8 cellular contexts compared by ENCODE assay signal in the genomic region with DNA sequence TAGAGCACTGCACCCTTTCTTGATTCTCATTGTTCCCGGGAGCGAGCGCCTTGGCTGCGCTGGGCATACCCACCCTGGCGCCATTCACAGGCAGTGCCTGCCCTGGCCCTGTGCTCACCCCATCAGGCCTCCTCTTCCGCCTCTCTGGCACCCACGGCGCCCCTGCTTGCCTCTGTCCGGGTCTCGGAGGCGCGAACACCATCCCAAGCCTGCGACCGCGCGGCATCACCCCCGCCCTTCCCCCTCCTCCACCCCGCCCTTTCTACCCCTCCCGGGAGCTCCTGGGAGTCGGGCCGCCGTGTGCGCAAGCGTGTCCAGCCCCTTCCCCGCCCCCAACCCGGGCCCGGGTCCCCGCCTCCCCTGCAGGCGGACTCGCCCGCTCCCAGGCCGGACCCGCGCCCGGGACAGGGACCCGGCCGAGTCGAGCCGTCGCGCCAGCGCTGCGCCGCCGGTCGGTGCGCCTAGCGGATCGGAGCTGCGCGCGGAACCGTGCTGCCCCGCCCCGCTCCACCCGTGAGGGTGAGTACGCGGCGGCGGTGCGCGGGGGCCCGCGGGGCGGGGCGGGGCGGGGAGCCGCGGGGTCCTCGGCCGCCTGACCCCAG. TPM values are rescaled to one million over a fixed set of nuclear protein-coding genes. Genes with fewer than 3 reads are reported as not detected.
DNase-seq lines count a peak whose midpoint lies in the region; ATAC-seq and TF ChIP-seq lines count a peak whose summit lies in the region.

A gene with protein sequence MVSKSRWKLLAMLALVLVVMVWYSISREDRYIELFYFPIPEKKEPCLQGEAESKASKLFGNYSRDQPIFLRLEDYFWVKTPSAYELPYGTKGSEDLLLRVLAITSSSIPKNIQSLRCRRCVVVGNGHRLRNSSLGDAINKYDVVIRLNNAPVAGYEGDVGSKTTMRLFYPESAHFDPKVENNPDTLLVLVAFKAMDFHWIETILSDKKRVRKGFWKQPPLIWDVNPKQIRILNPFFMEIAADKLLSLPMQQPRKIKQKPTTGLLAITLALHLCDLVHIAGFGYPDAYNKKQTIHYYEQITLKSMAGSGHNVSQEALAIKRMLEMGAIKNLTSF (plus strand): TSS at position 363 of the 602 bp plus-strand sequence. CDS start 50,470 bp downstream, outside the sequence.

- H3K4me2 ChIP-seq in IMR-90 (ENCODE audit: low read depth, low read length) (peak within 1 kb of the TSS; percentile 92), trophoblast cell (ENCODE audit: low read length) (peak within 1 kb of the TSS; percentile 97)

- peak within 1 kb of the TSS; percentile 94 for H3K4me3 ChIP-seq in IMR-90 (ENCODE audit: insufficient read depth, low read depth, low read length)
- H3K4me3 ChIP-seq in SK-N-MC = peak within 1 kb of the TSS; percentile 98
- H3K4me3 ChIP-seq in trophoblast cell (ENCODE audit: low read depth, low read length) = peak within 1 kb of the TSS; percentile 90
- peak within 1 kb of the TSS; percentile 44 to 81 (median 60) for H3K4me3 ChIP-seq in tibial nerve

- peaks cover 10% of the 10 kb centered on the region for H3K79me2 ChIP-seq in trophoblast cell (ENCODE audit: control insufficient read depth, insufficient read depth, low read length, poor library complexity)

- H3K14ac ChIP-seq in IMR-90 (replicated peaks; ENCODE audit: low read depth, low read length) (peak within 1 kb of the TSS; percentile 98), trophoblast cell (ENCODE audit: low read length) (peak within 1 kb of the TSS; percentile 91)

- H3K27me3 ChIP-seq in IMR-90 (ENCODE audit: control insufficient read depth, insufficient read depth, low read length) (no peaks in the 10 kb centered on the region), trophoblast cell (ENCODE audit: insufficient read depth, low read length) (no peaks in the 10 kb centered on the region), tibial nerve (no peaks in the 10 kb centered on the region)

- peak within 1 kb of the TSS; percentile 98 for H3K4ac ChIP-seq in IMR-90 (ENCODE audit: low read depth, low read length)
- peak within 1 kb of the TSS; percentile 12 for H3K4ac ChIP-seq in trophoblast cell (ENCODE audit: low read depth, low read length)

- H4K91ac ChIP-seq in IMR-90 (ENCODE audit: insufficient read depth, low read depth, low read length) (peak within 1 kb of the TSS; percentile 93), trophoblast cell (ENCODE audit: low read depth, low read length) (peak within 1 kb of the TSS; percentile 80)

- ATAC-seq in GM21390 (IDR thresholded peaks at IDR 0.05; ENCODE audit: unreplicated experiment) (peak; percentile 63), IMR-90 (ENCODE audit: low read depth) (peak; percentile 90), Right ventricle myocardium inferior (peak; percentile 81)

- peak within 1 kb of the TSS; percentile 89; the same call in 2 of the 3 replicates for H2BK15ac ChIP-seq in IMR-90 (ENCODE audit: low read depth, low read length)

- H2AFZ ChIP-seq in IMR-90 (replicated peaks; ENCODE audit: low read length, poor library complexity) (peak within 1 kb of the TSS; percentile 98), trophoblast cell (ENCODE audit: insufficient read depth, low read length, poor library complexity) (peak within 1 kb of the TSS; percentile 84)

- WGBS in IMR-90 (ENCODE audit: extremely low coverage in 2 of 2, insufficient read length in 1 of 2), 2 experiments = 1% methylated on average over 18 of the region's 71 CpGs; no CpG with 5 or more reads in 1 of the 2 experiments
- WGBS in trophoblast cell (ENCODE audit: extremely low coverage, insufficient coverage, insufficient read length) = no CpG with 5 or more reads among the region's 71 CpGs
- whole genome bisulfite sequencing in tibial nerve, 2 donors = 0 to 2% methylated on average over 5 to 24 of the region's 71 CpGs

- H3K9me3 ChIP-seq in IMR-90 (ENCODE audit: control insufficient read depth, insufficient read depth, low read length) (no peaks in the 10 kb centered on the region), SK-N-MC (ENCODE audit: low read depth, low read length) (no peaks in the 10 kb centered on the region), trophoblast cell (ENCODE audit: insufficient read depth, low read depth, low read length) (no peaks in the 10 kb centered on the region), tibial nerve (no peaks in the 10 kb centered on the region)

- peak in 1 of 2 donors; percentile 63 for TF ChIP-seq EP300 in tibial nerve (IDR thresholded peaks at IDR 0.05)

- CTCF ChIA-PET in IMR-90 (lab: Yijun Ruan, JAX) = no interaction called here

- peak within 1 kb of the TSS; percentile 93 for H3K4me3 Mint-ChIP-seq in activated naive CD8-positive, alpha-beta T cell

- H3K9me3 Mint-ChIP-seq in activated naive CD8-positive, alpha-beta T cell (ENCODE audit: low read depth) = no peaks in the 10 kb centered on the region

- H3K79me1 ChIP-seq in IMR-90 (ENCODE audit: low read depth in 1 of 2, low read length in 2 of 2) = peaks cover 30 to 76% of the 10 kb centered on the region in 2 experiments
- peaks cover 10% of the 10 kb centered on the region for H3K79me1 ChIP-seq in trophoblast cell (ENCODE audit: low read length)

- TF ChIP-seq CTCF in IMR-90 (conservative IDR thresholded peaks at IDR 0.05; ENCODE audit: low read depth, low read length) (no peak), tibial nerve (IDR thresholded peaks at IDR 0.05) (peak in 1 of 5 experiments; percentile 22)

- H3K4me1 Mint-ChIP-seq in activated naive CD8-positive, alpha-beta T cell (ENCODE audit: low read depth) = peaks cover 26% of the 10 kb centered on the region

- dilution Hi-C loops in IMR-90 (cut with HindIII; ENCODE audit: low sequenced_read_pairs, unreplicated experiment) = no loop called here

- no peaks in the 10 kb centered on the region for H3K27me3 Mint-ChIP-seq in activated naive CD8-positive, alpha-beta T cell

- H3K9ac ChIP-seq in IMR-90 (ENCODE audit: low read depth, low read length) = peak within 1 kb of the TSS; percentile 97
- H3K9ac ChIP-seq in SK-N-MC (ENCODE audit: insufficient read length) = peak within 1 kb of the TSS; percentile 94
- peak within 1 kb of the TSS; percentile 97 for H3K9ac ChIP-seq in trophoblast cell (ENCODE audit: low read length)

- DNase-seq in DMS 273 treated with DMSO at 0.1 percent for 48 hours (lab: John Stamatoyannopoulos, UW) = peak; percentile 31
- peak; percentile 52 for DNase-seq in IMR-90
- no peak for DNase-seq in SK-N-MC (ENCODE audit: low read depth, low spot score)
- DNase-seq in Right ventricle myocardium inferior (ENCODE audit: missing footprints) = peak; percentile 94
- peak in 1 of 2 donors; percentile 56 for DNase-seq in trophoblast cell
- peak; percentile 64 to 66 for DNase-seq in tibial nerve (ENCODE audit: low spot score in 2 of 2)

- H3K4me1 ChIP-seq in IMR-90 (ENCODE audit: control insufficient read depth, insufficient read depth, low read length) (peaks cover 23% of the 10 kb centered on the region), trophoblast cell (ENCODE audit: control insufficient read depth in 1 of 2, insufficient read depth in 2 of 2, low read length in 2 of 2) (peaks cover 11 to 18% of the 10 kb centered on the region in 2 experiments), tibial nerve (peaks cover 0 to 87% (median 51%) of the 10 kb centered on the region in 4 donors)

- POLR2A ChIA-PET in IMR-90 (lab: Charles Lee; ENCODE audit: unreplicated experiment) = interaction anchor here (0.7 kb wide), 1 partner anchor 1697 kb away, joined by 6 read pairs; no protein-coding TSS in a partner anchor

- no peak for TF ChIP-seq RAD21 in IMR-90 (IDR thresholded peaks at IDR 0.05; ENCODE audit: low read length)

- H3K27ac ChIP-seq in IMR-90 (ENCODE audit: insufficient read depth, low read length) = peak within 1 kb of the TSS; percentile 93
- H3K27ac ChIP-seq in SK-N-MC = peak within 1 kb of the TSS; percentile 82
- no peak within 1 kb of the TSS for H3K27ac ChIP-seq in trophoblast cell (ENCODE audit: low read depth, low read length)
- H3K27ac ChIP-seq in tibial nerve = peak within 1 kb of the TSS; percentile 86 to 93 (median 86)

- peak within 1 kb of the TSS; percentile 11; the same call in 1 of the 2 replicates for H2BK20ac ChIP-seq in IMR-90 (ENCODE audit: low read depth, low read length)

- intact Hi-C loops in IMR-90 (cut with micrococcal nuclease) (no loop called here), Right ventricle myocardium inferior (cut with DNase I) (loop anchor here (5.0 kb wide), 3 partner anchors 37 to 62 kb away; no protein-coding TSS in a partner anchor)

- peak within 1 kb of the TSS; percentile 76 for H3K27ac Mint-ChIP-seq in activated naive CD8-positive, alpha-beta T cell

- peaks cover 16% of the 10 kb centered on the region for H3K9me1 ChIP-seq in IMR-90 (ENCODE audit: insufficient read depth, low read length)

- peak within 1 kb of the TSS; percentile 94 for H2BK5ac ChIP-seq in IMR-90 (ENCODE audit: low read depth, low read length, poor library complexity, severe bottlenecking)
- H2BK5ac ChIP-seq in trophoblast cell (ENCODE audit: low read depth, low read length, poor library complexity) = peak within 1 kb of the TSS; percentile 66

- no peak within 1 kb of the TSS for H2BK12ac ChIP-seq in trophoblast cell (ENCODE audit: low read length)

- peaks cover 4% of the 10 kb centered on the region for H4K20me1 ChIP-seq in IMR-90 (ENCODE audit: insufficient read depth, low read length)

- peak within 1 kb of the TSS; percentile 74 for H3K18ac ChIP-seq in IMR-90 (ENCODE audit: low read depth, low read length)
- peak within 1 kb of the TSS; percentile 71 for H3K18ac ChIP-seq in trophoblast cell (ENCODE audit: low read length)

- H2AK5ac ChIP-seq in IMR-90 (ENCODE audit: low read depth, low read length) (peak within 1 kb of the TSS; percentile 91), trophoblast cell (ENCODE audit: low read length) (peak within 1 kb of the TSS; percentile 82)

- H4K8ac ChIP-seq in IMR-90 (ENCODE audit: low read depth in 2 of 2, low read length in 2 of 2) (peak within 1 kb of the TSS; percentile 84 to 98), trophoblast cell (ENCODE audit: low read depth, low read length) (peak within 1 kb of the TSS; percentile 93)

- no peaks in the 10 kb centered on the region for H3K36me3 ChIP-seq in IMR-90 (ENCODE audit: control insufficient read depth, insufficient read depth, low read length)
- H3K36me3 ChIP-seq in SK-N-MC (ENCODE audit: insufficient read depth, low read length) = peaks cover 19% of the 10 kb centered on the region
- H3K36me3 ChIP-seq in trophoblast cell (ENCODE audit: control insufficient read depth in 1 of 2, insufficient read depth in 2 of 2, low read length in 2 of 2) = no peaks in the 10 kb centered on the region
- H3K36me3 ChIP-seq in tibial nerve = no peaks in the 10 kb centered on the region

- H2BK120ac ChIP-seq in IMR-90 (ENCODE audit: low read depth, low read length) (peak within 1 kb of the TSS; percentile 86), trophoblast cell (ENCODE audit: insufficient read depth, low read length, poor library complexity) (peak within 1 kb of the TSS; percentile 34)

- peak within 1 kb of the TSS; percentile 56 for H4K12ac ChIP-seq in trophoblast cell (ENCODE audit: low read depth, low read length)

- peak within 1 kb of the TSS; percentile 99 for H3K23ac ChIP-seq in IMR-90 (ENCODE audit: low read depth, low read length)
- no peak within 1 kb of the TSS for H3K23ac ChIP-seq in trophoblast cell (ENCODE audit: low read length)

- peak within 1 kb of the TSS; percentile 92 for H4K5ac ChIP-seq in IMR-90 (ENCODE audit: low read depth, low read length)

- in situ Hi-C loops in IMR-90 (cut with MboI; ENCODE audit: low sequenced_read_pairs) = no loop called here

- H3K36me3 Mint-ChIP-seq in activated naive CD8-positive, alpha-beta T cell = no peaks in the 10 kb centered on the region

- H3K56ac ChIP-seq in IMR-90 (ENCODE audit: extremely low read depth, insufficient read depth, low read length) = peak within 1 kb of the TSS; percentile 90

- no TSS peak for BruUV-seq in IMR-90 (replicated peaks; lab: Mats Ljungman, UMichigan)

- peak within 1 kb of the TSS; percentile 100 for H2AK9ac ChIP-seq in IMR-90 (replicated peaks; ENCODE audit: low read depth, low read length, poor library complexity)

- TF ChIP-seq POLR2A in IMR-90 (IDR thresholded peaks at IDR 0.05; ENCODE audit: low read depth, low read length) (no peak), tibial nerve (IDR thresholded peaks at IDR 0.05) (peak in 1 of 2 donors; percentile 61)

RNA-seq across cellular contexts. Expression of the gene that starts here (rescaled TPM):
- total RNA-seq in IMR-90 (2012; rRNA removed) (12.5 and 17.0 TPM in 2 replicates), Right ventricle myocardium inferior (45.1 TPM), tibial nerve (100 to 1,000 TPM in 2 of 4 donors, 10 to 100 TPM in 2; 68.1 to 162 (median 122) TPM)
- polyA plus RNA-seq in IMR-90 (2012; rRNA removed) = 18.3 and 19.7 TPM in 2 replicates
- polyA plus RNA-seq in IMR-90 (2012; cell fraction: cytosol; rRNA removed) = 19.6 and 25.9 TPM in 2 replicates
- 12.5 and 20.7 TPM in 2 replicates for polyA plus RNA-seq in IMR-90 (2012; cell fraction: nucleus; rRNA removed; ENCODE audit: low replicate concordance)
- polyA plus RNA-seq in trophoblast cell (2013) = 16.1 and 17.5 TPM in 2 replicates
